ENCODE assay signal across 17 cellular contexts in genomic region chr14:56782701-56783100, GRCh38. TPM values are rescaled to one million over a fixed set of nuclear protein-coding genes. Genes with fewer than 3 reads are reported as not detected.
DNase-seq lines count a peak whose midpoint lies in the region; ATAC-seq and FAIRE-seq lines count a peak whose summit lies in the region.
"Had no signal": no experiment of that assay in that cellular context is flagged by ENCODE, and none has a peak within 500 bp of the region (broad histone marks: within the 10 kb centered on the region; RNA-seq: fewer than 3 reads in every experiment).

No MANE protein-coding gene starts in this region.

- FAIRE-seq in HTR-8/SVneo (lab: Jason Lieb, UNC) = peak; percentile 89
- FAIRE-seq: A204.1, GM12878, GM18507, HepG2 had no signal

- intact Hi-C loops in sciatic nerve (cut with DNase I) = no loop called here

- ATAC-seq in GM19324 (IDR thresholded peaks at IDR 0.05; ENCODE audit: low FRiP score, unreplicated experiment) = no peak
- no peak for ATAC-seq in sciatic nerve
- ATAC-seq: GM12878, HepG2 had no signal

- DNase-seq in Daoy (ENCODE audit: low read depth) = peak; percentile 26
- no peak for DNase-seq in HTR-8/SVneo (ENCODE audit: insufficient read length, low spot score)
- DNase-seq in astrocyte of the hippocampus (ENCODE audit: low read depth, low spot score) = peak; percentile 23
- DNase-seq in kidney tubule cell (ENCODE audit: low spot score) = peak; percentile 6
- DNase-seq in sciatic nerve (ENCODE audit: low spot score) = no peak
- DNase-seq in SHP77 (lab: John Stamatoyannopoulos, UW) = no peak
- DNase-seq: Caco-2; CD8-positive, alpha-beta memory T cell; DMS53; GOT3; H9 had no signal

RNA-seq across cellular contexts. Expression of gene OTX2, which starts 27.6 kb away (rescaled TPM):
- total RNA-seq in Daoy (2014; rRNA removed; shearing (Covaris generic)) = 2.5 and 4.5 TPM in 2 replicates
- not detected for total RNA-seq in sciatic nerve
- total RNA-seq: Caco-2; CD8-positive, alpha-beta memory T cell; GM12878; HepG2; HT1080 had no signal

Comparison
In these comparisons a context has a peak if more than half of its experiments do, and no peak if none do; other contexts are left out.
1. DNase-seq: peak in Daoy (single experiment), astrocyte of the hippocampus (single experiment) and kidney tubule cell (single experiment); none in HTR-8/SVneo (single experiment), sciatic nerve (single experiment) and SHP77 (0 of 2).